26 cellular contexts compared by ENCODE assay signal in genomic region chr1:90122679-90123340, GRCh38.
DNase-seq lines count a peak whose midpoint lies in the region; ATAC-seq lines count a peak whose summit lies in the region.
"Had no signal": no experiment of that assay in that cellular context is flagged by ENCODE, and none has a peak within 500 bp of the region (broad histone marks: within the 10 kb centered on the region; RNA-seq: fewer than 3 reads in every experiment).

No MANE protein-coding gene starts in this region.

- DNase-seq in Ammon's horn (ENCODE audit: low spot score) (peak; percentile 68), G401 (ENCODE audit: low spot score) (peak; percentile 99), NCI-H2171 treated with DMSO at 0.1 percent for 48 hours (lab: John Stamatoyannopoulos, UW) (peak; percentile 94), cerebellar nuclear complex (lab: John Stamatoyannopoulos, UW) (peak; percentile 78 to 97), SHP77 (lab: John Stamatoyannopoulos, UW) (no peak), T-helper 2 cell (no peak), NCI-H1048 (lab: John Stamatoyannopoulos, UW) (no peak)
- DNase-seq: activated CD4-positive, alpha-beta T cell treated with anti-CD3 and anti-CD28 coated beads, Interleukin-2, amount 50 U/mL, for 48 hours; activated CD4-positive, CD25-positive, alpha-beta regulatory T cell; activated naive CD4-positive, alpha-beta T cell treated with anti-CD3 and anti-CD28 coated beads for 36 hours; AML-193; amniotic stem cell; CD8-positive, alpha-beta memory T cell; DMS53; effector CD4-positive, alpha-beta T cell; glutamatergic neuron; KG1; MM.1S; mucosa of descending colon; NCI-H187 treated with DMSO at 0.1 percent for 48 hours; NCI-H510A treated with DMSO at 0.1 percent for 48 hours; Peyer's patch; SJCRH30; T-helper 1 cell had no signal

- ATAC-seq in HG03354 (IDR thresholded peaks at IDR 0.05; ENCODE audit: poor library complexity, severe bottlenecking, unreplicated experiment): no peak
- ATAC-seq: A549, mucosa of descending colon had no signal

- in situ Hi-C loops in G401 (cut with HindIII; ENCODE audit: low sequenced_read_pairs): no loop called here

Comparison
In these comparisons a context has a peak if more than half of its experiments do, and no peak if none do; other contexts are left out.
1. DNase-seq: peak in Ammon's horn (single experiment), G401 (single experiment), NCI-H2171 treated with DMSO at 0.1 percent for 48 hours (single experiment) and cerebellar nuclear complex (2 of 2); none in SHP77 (0 of 2), T-helper 2 cell (0 of 5) and NCI-H1048 (single experiment).